14 cellular contexts compared by ENCODE assay signal in genomic region chr5:1255081-1255561, GRCh38. TPM values are rescaled to one million over a fixed set of nuclear protein-coding genes. Genes with fewer than 3 reads are reported as not detected.
DNase-seq lines count a peak whose midpoint lies in the region; ATAC-seq, FAIRE-seq and TF ChIP-seq lines count a peak whose summit lies in the region.
"Had no signal": no experiment of that assay in that cellular context is flagged by ENCODE, and none has a peak within 500 bp of the region (broad histone marks: within the 10 kb centered on the region; RNA-seq: fewer than 3 reads in every experiment).

No MANE protein-coding gene starts in this region.

- H3K36me3 ChIP-seq in GM12878 (ENCODE audit: control insufficient read depth in 2 of 2, insufficient read depth in 2 of 2, low read length in 1 of 2), result peaks cover 0 to 2% of the 10 kb centered on the region in 2 experiments; a peak in 2 of 4 replicates
- H3K36me3 ChIP-seq: ovary had no signal

- no peak overlapping the region for H3K4me3 ChIP-seq in GM12878
- H3K4me3 ChIP-seq: ovary had no signal

- TF ChIP-seq RAD21 in GM12878 (IDR thresholded peaks at IDR 0.05; ENCODE audit: insufficient read depth, low read depth, low read length), result no peak

- TF ChIP-seq CTCF in activated CD8-positive, alpha-beta T cell treated with anti-CD3 and anti-CD28 coated beads for 36 hours (IDR thresholded peaks at IDR 0.05), result no peak
- TF ChIP-seq CTCF in GM12878 (IDR thresholded peaks at IDR 0.05 in 2 of 3, conservative IDR thresholded peaks at IDR 0.05 in 1 of 3; ENCODE audit: control insufficient read depth in 2 of 3, extremely low read depth in 1 of 3, insufficient read depth in 1 of 3, low read depth in 3 of 3, low read length in 3 of 3), result no peak

- intact Hi-C loops in activated CD8-positive, alpha-beta T cell treated with anti-CD3 and anti-CD28 coated beads for 36 hours (cut with micrococcal nuclease), result no loop called here
- intact Hi-C loops in GM12878 (cut with micrococcal nuclease; ENCODE audit: unreplicated experiment), result loop anchor here (5.0 kb wide), 1 partner anchor 57 kb away; no protein-coding TSS in a partner anchor

- DNase-seq in NCI-H510A (lab: John Stamatoyannopoulos, UW) (peak; percentile 39), NCI-H510A treated with DMSO at 0.1 percent for 48 hours (lab: John Stamatoyannopoulos, UW) (no peak), GM12878 (ENCODE audit: low read depth, low spot score) (no peak), RKO (ENCODE audit: low spot score) (no peak), nucleus accumbens (lab: John Stamatoyannopoulos, UW) (no peak), DMS 273 treated with DMSO at 0.1 percent for 48 hours (lab: John Stamatoyannopoulos, UW) (no peak)
- DNase-seq in activated CD8-positive, alpha-beta T cell treated with anti-CD3 and anti-CD28 coated beads for 36 hours, result peak; percentile 61
- DNase-seq in stimulated activated effector memory CD8-positive, alpha-beta T cell treated with anti-CD3 and anti-CD28 coated beads, Interleukin-12 subunit alpha, Interleukin-12 subunit beta, amount 100 ng/mL, for 72 hours (ENCODE audit: low spot score in 2 of 2), result no peak
- DNase-seq: H7, ovary, RPMI8226 had no signal

- no peaks in the 10 kb centered on the region for H3K27me3 ChIP-seq in GM12878 (replicated peaks in 1 of 2; ENCODE audit: control insufficient read depth in 2 of 2, insufficient read depth in 2 of 2, low read length in 1 of 2)
- H3K27me3 ChIP-seq: ovary had no signal

- SMC1A ChIA-PET in GM12878 (lab: Charles Lee; ENCODE audit: uncharacterized antibody, unreplicated experiment), result no interaction called here

- no peaks in the 10 kb centered on the region for H4K20me1 ChIP-seq in GM12878 (ENCODE audit: control insufficient read depth, insufficient read depth)

- no peak overlapping the region for H2AFZ ChIP-seq in GM12878 (ENCODE audit: control insufficient read depth, low read depth, low read length)

- no peak overlapping the region for H3K4me3 Mint-ChIP-seq in activated CD8-positive, alpha-beta T cell treated with anti-CD3 and anti-CD28 coated beads for 36 hours
- H3K4me3 Mint-ChIP-seq in stimulated activated effector memory CD8-positive, alpha-beta T cell treated with anti-CD3 and anti-CD28 coated beads, Interleukin-12 subunit alpha, Interleukin-12 subunit beta, amount 100 ng/mL, for 72 hours, result no peak overlapping the region

- no peak overlapping the region for H3K27ac ChIP-seq in GM12878 (ENCODE audit: control insufficient read depth, insufficient read depth)
- H3K27ac ChIP-seq: ovary had no signal

- no peaks in the 10 kb centered on the region for H3K4me1 ChIP-seq in GM12878 (ENCODE audit: control insufficient read depth, insufficient read depth, low read length)

- TF ChIP-seq POLR2A in GM12878 (IDR thresholded peaks at IDR 0.05; ENCODE audit: low read depth, low read length), result no peak; the same call in 1 of the 2 replicates

- no peak overlapping the region for H3K9ac ChIP-seq in GM12878 (ENCODE audit: control insufficient read depth, insufficient read depth, low read length)

- CTCF ChIA-PET in activated CD8-positive, alpha-beta T cell treated with anti-CD3 and anti-CD28 coated beads for 36 hours (lab: Charles Lee), result interaction anchor here (0.6 to 0.9 kb wide), 2 partner anchors 81 to 389 kb away, joined by 3 read pairs; no protein-coding TSS in a partner anchor
- CTCF ChIA-PET in GM12878 (lab: Yijun Ruan, JAX), result no interaction called here

- POLR2A ChIA-PET in activated CD8-positive, alpha-beta T cell treated with anti-CD3 and anti-CD28 coated beads for 36 hours (lab: Charles Lee), result interaction anchor here (1.2 kb wide), 1 partner anchor 60 kb away, joined by 3 read pairs; no protein-coding TSS in a partner anchor
- POLR2A ChIA-PET in GM12878 (lab: Charles Lee), result no interaction called here

- WGBS in GM12878 (ENCODE audit: insufficient coverage, insufficient replicate concordance, low lambda C conversion rate, missing lambda C conversion rate), result 44% methylated on average over 16 of the region's 16 CpGs

- no peak for TF ChIP-seq EP300 in GM12878 (IDR thresholded peaks at IDR 0.05; ENCODE audit: borderline replicate concordance in 1 of 2, control insufficient read depth in 1 of 2, low read depth in 2 of 2, low read length in 2 of 2)

- no peaks in the 10 kb centered on the region for H3K27me3 Mint-ChIP-seq in activated CD8-positive, alpha-beta T cell treated with anti-CD3 and anti-CD28 coated beads for 36 hours

- in situ Hi-C loops in GM12878 (cut with MboI), result no loop called here

- no peak overlapping the region for H3K4me2 ChIP-seq in GM12878 (ENCODE audit: control insufficient read depth, insufficient read depth)

- ATAC-seq in activated CD8-positive, alpha-beta T cell treated with anti-CD3 and anti-CD28 coated beads for 36 hours, result peak; percentile 88
- peak; percentile 64 for ATAC-seq in GM12878
- ATAC-seq in stimulated activated effector memory CD8-positive, alpha-beta T cell treated with anti-CD3 and anti-CD28 coated beads, Interleukin-12 subunit alpha, Interleukin-12 subunit beta, amount 100 ng/mL, for 72 hours, result peak; percentile 68

- no TSS peak for BruUV-seq in GM12878 (replicated peaks; lab: Mats Ljungman, UMichigan)

- peaks cover 20% of the 10 kb centered on the region for H3K4me1 Mint-ChIP-seq in activated CD8-positive, alpha-beta T cell treated with anti-CD3 and anti-CD28 coated beads for 36 hours (ENCODE audit: low read depth)
- peaks cover 22% of the 10 kb centered on the region for H3K4me1 Mint-ChIP-seq in stimulated activated effector memory CD8-positive, alpha-beta T cell treated with anti-CD3 and anti-CD28 coated beads, Interleukin-12 subunit alpha, Interleukin-12 subunit beta, amount 100 ng/mL, for 72 hours

- no peak overlapping the region for H3K27ac Mint-ChIP-seq in activated CD8-positive, alpha-beta T cell treated with anti-CD3 and anti-CD28 coated beads for 36 hours
- peak overlapping the region; percentile 7 for H3K27ac Mint-ChIP-seq in stimulated activated effector memory CD8-positive, alpha-beta T cell treated with anti-CD3 and anti-CD28 coated beads, Interleukin-12 subunit alpha, Interleukin-12 subunit beta, amount 100 ng/mL, for 72 hours

- no peaks in the 10 kb centered on the region for H3K9me3 Mint-ChIP-seq in activated CD8-positive, alpha-beta T cell treated with anti-CD3 and anti-CD28 coated beads for 36 hours
- no peaks in the 10 kb centered on the region for H3K9me3 Mint-ChIP-seq in stimulated activated effector memory CD8-positive, alpha-beta T cell treated with anti-CD3 and anti-CD28 coated beads, Interleukin-12 subunit alpha, Interleukin-12 subunit beta, amount 100 ng/mL, for 72 hours

- no peaks in the 10 kb centered on the region for H3K9me3 ChIP-seq in GM12878 (replicated peaks; ENCODE audit: control insufficient read depth, insufficient read depth, low read length)
- H3K9me3 ChIP-seq: ovary had no signal

- no peaks in the 10 kb centered on the region for H3K79me2 ChIP-seq in GM12878 (ENCODE audit: control insufficient read depth, insufficient read depth, low read length)

- H3K36me3 Mint-ChIP-seq in activated CD8-positive, alpha-beta T cell treated with anti-CD3 and anti-CD28 coated beads for 36 hours (ENCODE audit: low read depth), result no peaks in the 10 kb centered on the region
- H3K36me3 Mint-ChIP-seq in stimulated activated effector memory CD8-positive, alpha-beta T cell treated with anti-CD3 and anti-CD28 coated beads, Interleukin-12 subunit alpha, Interleukin-12 subunit beta, amount 100 ng/mL, for 72 hours, result no peaks in the 10 kb centered on the region

- no peak for FAIRE-seq in GM12878 (lab: Jason Lieb, UNC)
- FAIRE-seq: A204.1, colon had no signal

- RAD21 ChIA-PET in GM12878 (lab: Charles Lee; ENCODE audit: unreplicated experiment), result interaction anchor here (0.9 kb wide), 1 partner anchor 82 kb away, joined by 6 read pairs; no protein-coding TSS in a partner anchor

RNA-seq across cellular contexts. Expression of gene SLC6A18, which starts 29.9 kb away (rescaled TPM):
- total RNA-seq in activated CD8-positive, alpha-beta T cell treated with anti-CD3 and anti-CD28 coated beads for 36 hours, result not detected
- total RNA-seq in GM12878 (2013; cell fraction: nucleolus; rRNA removed), result not detected in 2 replicates
- total RNA-seq in GM12878 (2014; rRNA removed) (not detected in 2 replicates), GM12878 (2014; rRNA removed; fragmentation: Illumina TruSeq; extraction: Trizol) (not detected in 2 replicates), GM12878 (2021) (not detected in 2 replicates)
- polyA plus RNA-seq in GM12878 (2011; ENCODE audit: low read depth), result not detected
- polyA plus RNA-seq in GM12878 (2011; rRNA removed) (not detected in 2 replicates), GM12878 (2014; fragmentation: Illumina TruSeq; extraction: Trizol) (not detected in 2 replicates), GM12878 (2014; fragmentation: Nextera tagmentation; extraction: Ambion mirVana) (not detected), GM12878 (2014; rRNA removed) (not detected in 2 replicates), GM12878 (2016; fragmentation: Nextera tagmentation; extraction: Ambion mirVana) (not detected)
- polyA plus RNA-seq in GM12878 (2011; cell fraction: cytosol; rRNA removed), result not detected in 2 replicates
- polyA plus RNA-seq in GM12878 (2011; cell fraction: nucleus; rRNA removed), result not detected in 2 replicates
- polyA plus RNA-seq in GM12878 (2012), result not detected in 2 replicates
- polyA minus RNA-seq in GM12878 (2011; rRNA and poly(A)+ RNA removed), result not detected in 2 replicates
- polyA minus RNA-seq in GM12878 (2011; cell fraction: cytosol; rRNA and poly(A)+ RNA removed), result not detected in 2 replicates
- polyA minus RNA-seq in GM12878 (2011; cell fraction: nucleus; rRNA and poly(A)+ RNA removed), result not detected in 2 replicates
- total RNA-seq: H7, liver, ovary had no signal
- polyA plus RNA-seq: liver, ovary had no signal

RNA-seq across cellular contexts. Expression of gene TERT, which starts 39.7 kb away (rescaled TPM):
- total RNA-seq in activated CD8-positive, alpha-beta T cell treated with anti-CD3 and anti-CD28 coated beads for 36 hours, result 10 to 100 TPM; 12.5 to 12.7 TPM
- 29.3 and 36.2 TPM in 2 replicates for total RNA-seq in GM12878 (2013; cell fraction: nucleolus; rRNA removed)
- total RNA-seq in GM12878 (2014; rRNA removed), result 8.6 and 9.0 TPM in 2 replicates
- total RNA-seq in GM12878 (2014; rRNA removed; fragmentation: Illumina TruSeq; extraction: Trizol), result 3.4 and 3.5 TPM in 2 replicates
- 14.8 and 21.5 TPM in 2 replicates for total RNA-seq in GM12878 (2021)
- polyA plus RNA-seq in GM12878 (2011; ENCODE audit: low read depth), result 0.05 TPM
- polyA plus RNA-seq in GM12878 (2011; rRNA removed), result 2.4 and 3.8 TPM in 2 replicates
- 4.6 and 8.2 TPM in 2 replicates for polyA plus RNA-seq in GM12878 (2011; cell fraction: cytosol; rRNA removed)
- polyA plus RNA-seq in GM12878 (2011; cell fraction: nucleus; rRNA removed), result 52.7 and 80.1 TPM in 2 replicates
- polyA plus RNA-seq in GM12878 (2012), result 0.95 and 1.0 TPM in 2 replicates
- polyA plus RNA-seq in GM12878 (2014; fragmentation: Illumina TruSeq; extraction: Trizol), result 0.57 and 2.4 TPM in 2 replicates
- polyA plus RNA-seq in GM12878 (2014; fragmentation: Nextera tagmentation; extraction: Ambion mirVana), result under 1 TPM; 0.08 to 0.55 TPM
- 17.4 and 17.8 TPM in 2 replicates for polyA plus RNA-seq in GM12878 (2014; rRNA removed)
- 1 to 10 TPM; 6.1 to 6.5 TPM for polyA plus RNA-seq in GM12878 (2016; fragmentation: Nextera tagmentation; extraction: Ambion mirVana)
- 1.9 and 5.6 TPM in 2 replicates for polyA minus RNA-seq in GM12878 (2011; rRNA and poly(A)+ RNA removed)
- 3.5 and 6.3 TPM in 2 replicates for polyA minus RNA-seq in GM12878 (2011; cell fraction: cytosol; rRNA and poly(A)+ RNA removed)
- 10.5 and 15.5 TPM in 2 replicates for polyA minus RNA-seq in GM12878 (2011; cell fraction: nucleus; rRNA and poly(A)+ RNA removed)
- polyA plus RNA-seq: liver, ovary had no signal

RNA-seq across cellular contexts. Expression of gene SLC6A19, which starts 53.7 kb away (rescaled TPM):
- not detected for total RNA-seq in activated CD8-positive, alpha-beta T cell treated with anti-CD3 and anti-CD28 coated beads for 36 hours
- total RNA-seq in GM12878 (2013; cell fraction: nucleolus; rRNA removed), result not detected in 2 replicates
- total RNA-seq in GM12878 (2014; rRNA removed) (not detected in 2 replicates), GM12878 (2014; rRNA removed; fragmentation: Illumina TruSeq; extraction: Trizol) (not detected in 2 replicates), GM12878 (2021) (0.03 TPM in 1 of 2 replicates, not detected in the other)
- not detected for polyA plus RNA-seq in GM12878 (2011; ENCODE audit: low read depth)
- polyA plus RNA-seq in GM12878 (2011; rRNA removed) (not detected in 2 replicates), GM12878 (2014; fragmentation: Illumina TruSeq; extraction: Trizol) (0.01 TPM in 1 of 2 replicates, not detected in the other), GM12878 (2014; fragmentation: Nextera tagmentation; extraction: Ambion mirVana) (not detected), GM12878 (2014; rRNA removed) (not detected in 2 replicates), GM12878 (2016; fragmentation: Nextera tagmentation; extraction: Ambion mirVana) (not detected)
- polyA plus RNA-seq in GM12878 (2011; cell fraction: cytosol; rRNA removed), result not detected in 2 replicates
- polyA plus RNA-seq in GM12878 (2011; cell fraction: nucleus; rRNA removed), result not detected in 2 replicates
- 0.04 TPM in 1 of 2 replicates, not detected in the other for polyA plus RNA-seq in GM12878 (2012)
- not detected in 2 replicates for polyA minus RNA-seq in GM12878 (2011; rRNA and poly(A)+ RNA removed)
- not detected in 2 replicates for polyA minus RNA-seq in GM12878 (2011; cell fraction: cytosol; rRNA and poly(A)+ RNA removed)
- polyA minus RNA-seq in GM12878 (2011; cell fraction: nucleus; rRNA and poly(A)+ RNA removed), result not detected in 2 replicates
- polyA plus RNA-seq: ovary had no signal

Comparison
In these comparisons a context has a peak if more than half of its experiments do, and no peak if none do; other contexts are left out.
1. DNase-seq: peak in NCI-H510A (single experiment) and activated CD8-positive, alpha-beta T cell treated with anti-CD3 and anti-CD28 coated beads for 36 hours (single experiment); none in NCI-H510A treated with DMSO at 0.1 percent for 48 hours (single experiment), GM12878 (single experiment), stimulated activated effector memory CD8-positive, alpha-beta T cell treated with anti-CD3 and anti-CD28 coated beads, Interleukin-12 subunit alpha, Interleukin-12 subunit beta, amount 100 ng/mL, for 72 hours (0 of 2), RKO (single experiment), nucleus accumbens (0 of 56) and DMS 273 treated with DMSO at 0.1 percent for 48 hours (single experiment).
2. Peak in every context shown above with its lines, with median percentiles within 50 percentile points of each other: ATAC-seq.